14 cellular contexts compared by ENCODE assay signal in the genomic region with DNA sequence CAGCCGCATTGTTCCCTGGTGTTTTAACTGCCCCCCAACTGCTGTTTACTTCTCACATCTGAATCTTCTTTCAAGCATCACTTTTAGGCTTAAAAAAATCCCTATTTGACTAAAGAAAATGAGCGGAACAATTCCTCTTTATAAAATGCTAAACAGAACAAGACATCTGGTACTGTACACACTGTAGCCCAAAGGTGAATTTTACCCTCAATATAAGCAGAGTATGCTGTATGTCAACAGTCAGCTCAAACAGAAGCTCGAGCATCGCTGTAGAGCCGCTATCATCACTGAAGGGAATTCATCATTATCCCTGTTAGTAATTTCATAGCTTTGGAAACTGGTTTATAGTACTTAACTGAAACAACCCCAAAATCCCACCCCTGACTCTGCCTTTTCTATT.
A peak's percentile ranks its signal among the peaks of the same experiment; 100 is the strongest.
DNase-seq lines count a peak whose midpoint lies in the region; ATAC-seq, FAIRE-seq and TF ChIP-seq lines count a peak whose summit lies in the region.
"Had no signal": no experiment of that assay in that cellular context is flagged by ENCODE, and none has a peak within 500 bp of the region (broad histone marks: within the 10 kb centered on the region; RNA-seq: fewer than 3 reads in every experiment).

No MANE protein-coding gene starts in this region.

- POLR2A ChIA-PET in HepG2 (lab: Yijun Ruan, JAX) (interaction anchor here (0.7 to 1.5 kb wide), 3 partner anchors 12 to 84 kb away, joined by 4 to 5 read pairs (median 4); no protein-coding TSS in a partner anchor), WTC11 (lab: Charles Lee) (no interaction called here)

- H3K4me3 Mint-ChIP-seq in WTC11 = peak overlapping the region; percentile 21; the same call in 1 of the 2 replicates
- H3K4me3 Mint-ChIP-seq: activated CD4-positive, alpha-beta T cell treated with anti-CD3 and anti-CD28 coated beads for 36 hours; B cell had no signal

- peak overlapping the region; percentile 91 for H2BK5ac ChIP-seq in mesenchymal stem cell (ENCODE audit: low read depth, low read length, poor library complexity, severe bottlenecking)

- peak overlapping the region; percentile 47 to 95 for H3K4ac ChIP-seq in mesenchymal stem cell (ENCODE audit: low read depth in 1 of 2, low read length in 2 of 2)

- DNase-seq in HepG2 (ENCODE audit: low spot score) (peak; percentile 61), right lobe of liver (no peak), WTC11 (ENCODE audit: low spot score) (no peak), mesenchymal stem cell (no peak), uterus (no peak), NCI-H187 treated with DMSO at 0.1 percent for 48 hours (lab: John Stamatoyannopoulos, UW) (no peak), NCI-H1092 (lab: John Stamatoyannopoulos, UW) (no peak)
- DNase-seq: activated gamma-delta T cell, tibial artery had no signal

- TF ChIP-seq POLR2A in HepG2 (IDR thresholded peaks at IDR 0.05; ENCODE audit: insufficient read depth in 1 of 2, low read depth in 2 of 2, low read length in 2 of 2) (no peak), right lobe of liver (IDR thresholded peaks at IDR 0.05) (no peak), uterus (IDR thresholded peaks at IDR 0.05) (no peak)

- H3K4me1 Mint-ChIP-seq in WTC11 = peaks cover 91% of the 10 kb centered on the region

- peak overlapping the region; percentile 79 for H3K27ac ChIP-seq in HepG2 (ENCODE audit: extremely low read length, insufficient read depth, low read length)
- H3K27ac ChIP-seq in right lobe of liver = peak overlapping the region in 1 of 3 donors; percentile 52
- peak overlapping the region; percentile 97 for H3K27ac ChIP-seq in mesenchymal stem cell (ENCODE audit: low read length, poor library complexity, severe bottlenecking)
- H3K27ac ChIP-seq in uterus = peak overlapping the region; percentile 61 to 63
- H3K27ac ChIP-seq: tibial artery had no signal

- TF ChIP-seq CTCF in HepG2 (CRISPR knock-in tag; IDR thresholded peaks at IDR 0.05) (no peak), right lobe of liver (IDR thresholded peaks at IDR 0.05) (no peak), WTC11 (IDR thresholded peaks at IDR 0.05) (no peak), uterus (IDR thresholded peaks at IDR 0.05) (no peak)

- no peak overlapping the region for H3K23ac ChIP-seq in mesenchymal stem cell (ENCODE audit: low read length in 2 of 2)

- peak; percentile 91 for ATAC-seq in HepG2
- ATAC-seq in right lobe of liver = no peak
- no peak for ATAC-seq in WTC11
- ATAC-seq in GM21423 (IDR thresholded peaks at IDR 0.05; ENCODE audit: unreplicated experiment) = no peak

- H3K27me3 ChIP-seq in HepG2 (ENCODE audit: control insufficient read depth in 1 of 2, insufficient read depth in 2 of 2, low read length in 2 of 2) (no peaks in the 10 kb centered on the region), right lobe of liver (no peaks in the 10 kb centered on the region), mesenchymal stem cell (ENCODE audit: control insufficient read depth in 1 of 2, insufficient read depth in 1 of 2, low read length in 2 of 2) (no peaks in the 10 kb centered on the region), uterus (no peaks in the 10 kb centered on the region)
- H3K27me3 ChIP-seq: left lung, tibial artery had no signal

- WGBS in HepG2 (ENCODE audit: low lambda C conversion rate) = 21% methylated on average over 5 of the region's 5 CpGs
- 81% methylated on average over 4 of the region's 5 CpGs for WGBS in right lobe of liver (ENCODE audit: insufficient coverage, low coverage, low lambda C conversion rate, missing lambda C conversion rate)
- WGBS in mesenchymal stem cell = 97% methylated on average over 2 of the region's 5 CpGs

- H4K20me1 ChIP-seq in HepG2 (ENCODE audit: insufficient read depth, low read length) = no peaks in the 10 kb centered on the region

- CTCF ChIA-PET in HepG2 (lab: Yijun Ruan, JAX; ENCODE audit: low intra/inter-chr PET ratio, low total read pairs) = no interaction called here
- CTCF ChIA-PET in WTC11 (lab: Charles Lee) = interaction anchor here (3.2 kb wide), 1 partner anchor 63 kb away, joined by 11 read pairs; no protein-coding TSS in a partner anchor

- H4K91ac ChIP-seq in mesenchymal stem cell (ENCODE audit: low read length) = no peak overlapping the region

- no peak for TF ChIP-seq EP300 in HepG2 (IDR thresholded peaks at IDR 0.05; ENCODE audit: low read depth in 2 of 2, low read length in 2 of 2)
- TF ChIP-seq EP300 in HepG2 (CRISPR knock-in tag; IDR thresholded peaks at IDR 0.05; ENCODE audit: borderline replicate concordance) = no peak

- peak overlapping the region; percentile 86 for H2AK5ac ChIP-seq in mesenchymal stem cell (ENCODE audit: low read length, severe bottlenecking)

- peak overlapping the region; percentile 83 to 98 for H2BK12ac ChIP-seq in mesenchymal stem cell (ENCODE audit: low read length in 2 of 2)

- peak overlapping the region; percentile 29 for H4K8ac ChIP-seq in mesenchymal stem cell (ENCODE audit: low read length)

- peak overlapping the region in 1 of 2 experiments; percentile 95 for H3K18ac ChIP-seq in mesenchymal stem cell (ENCODE audit: low read depth in 1 of 2, low read length in 2 of 2)

- H2BK120ac ChIP-seq in mesenchymal stem cell (ENCODE audit: low read depth, low read length) = peak overlapping the region; percentile 92

- no peaks in the 10 kb centered on the region for H3K27me3 Mint-ChIP-seq in WTC11 (ENCODE audit: low read depth)
- H3K27me3 Mint-ChIP-seq: activated CD4-positive, alpha-beta T cell treated with anti-CD3 and anti-CD28 coated beads for 36 hours; B cell had no signal

- H3K9me3 Mint-ChIP-seq in WTC11 = no peaks in the 10 kb centered on the region

- no peak overlapping the region for H2AFZ ChIP-seq in HepG2 (ENCODE audit: low read length)
- H2AFZ ChIP-seq in mesenchymal stem cell (ENCODE audit: low read depth, low read length) = no peak overlapping the region

- no TSS peak for BruUV-seq in HepG2 (replicated peaks; lab: Mats Ljungman, UMichigan)

- peak overlapping the region; percentile 97 for H3K27ac Mint-ChIP-seq in WTC11

- H3K4me1 ChIP-seq in HepG2 (ENCODE audit: insufficient read depth, low read length) (peaks cover 75% of the 10 kb centered on the region), right lobe of liver (peaks cover 0 to 30% (median 16%) of the 10 kb centered on the region in 4 donors), mesenchymal stem cell (ENCODE audit: control insufficient read depth, insufficient read depth, low read depth, low read length) (peaks cover 14% of the 10 kb centered on the region), uterus (no peaks in the 10 kb centered on the region)

- peak overlapping the region in 1 of 3 experiments; percentile 48; a peak in 2 of 6 replicates for H3K4me3 ChIP-seq in HepG2 (replicated peaks in 1 of 3; ENCODE audit: insufficient read depth in 1 of 3, low read depth in 2 of 3, low read length in 3 of 3)
- no peak overlapping the region for H3K4me3 ChIP-seq in right lobe of liver
- no peak overlapping the region for H3K4me3 ChIP-seq in mesenchymal stem cell (ENCODE audit: insufficient read depth in 1 of 2, low read depth in 1 of 2, low read length in 2 of 2)
- no peak overlapping the region for H3K4me3 ChIP-seq in uterus
- H3K4me3 ChIP-seq: left lung, tibial artery had no signal

- H3K9me3 ChIP-seq in HepG2 (ENCODE audit: low read length) (no peaks in the 10 kb centered on the region), right lobe of liver (no peaks in the 10 kb centered on the region), mesenchymal stem cell (ENCODE audit: control insufficient read depth, low read length) (no peaks in the 10 kb centered on the region), uterus (no peaks in the 10 kb centered on the region)
- H3K9me3 ChIP-seq: left lung, tibial artery had no signal

- H3K36me3 Mint-ChIP-seq in WTC11 = no peaks in the 10 kb centered on the region

- intact Hi-C loops in HepG2 (cut with micrococcal nuclease; ENCODE audit: unreplicated experiment) (loop anchor here (1.0 to 10.0 kb wide), 5 partner anchors 22 to 84 kb away; a partner anchor contains a TSS), right lobe of liver (cut with DNase I) (no loop called here), uterus (cut with DNase I; ENCODE audit: low total_unique reads) (no loop called here)

- peak; percentile 42 for FAIRE-seq in HepG2 (lab: Jason Lieb, UNC)
- FAIRE-seq: colon had no signal

- peak overlapping the region; percentile 34; the same call in 1 of the 2 replicates for H3K9ac ChIP-seq in HepG2 (ENCODE audit: insufficient read depth, low read depth, low read length)
- H3K9ac ChIP-seq in mesenchymal stem cell (ENCODE audit: low read length) = peak overlapping the region; percentile 9

- H3K36me3 ChIP-seq in HepG2 (replicated peaks in 1 of 2; ENCODE audit: control insufficient read depth in 1 of 2, insufficient read depth in 2 of 2, low read length in 2 of 2) = 0 out of 5 replicates have a peak, but pooled peaks cover 0 to 3% of the 10 kb centered on the region in 2 experiments
- H3K36me3 ChIP-seq in right lobe of liver = no peaks in the 10 kb centered on the region
- H3K36me3 ChIP-seq in mesenchymal stem cell (ENCODE audit: control insufficient read depth in 1 of 2, insufficient read depth in 2 of 2, low read depth in 1 of 2, low read length in 2 of 2) = no peaks in the 10 kb centered on the region
- H3K36me3 ChIP-seq in uterus = no peaks in the 10 kb centered on the region
- H3K36me3 ChIP-seq: left lung, tibial artery had no signal

- in situ Hi-C loops in HepG2 (cut with HindIII; ENCODE audit: extremely low pct_ligation_motif_present, low pct_unique_long_range_greater_than_20kb) = no loop called here

- TF ChIP-seq RAD21 in HepG2 (CRISPR knock-in tag; IDR thresholded peaks at IDR 0.05) = no peak

- peaks cover 4% of the 10 kb centered on the region for H3K79me1 ChIP-seq in mesenchymal stem cell (replicated peaks; ENCODE audit: low read length, poor library complexity, severe bottlenecking)

- no peak overlapping the region for H2BK15ac ChIP-seq in mesenchymal stem cell (ENCODE audit: low read depth, poor library complexity, severe bottlenecking)

- H3K4me2 ChIP-seq in HepG2 (ENCODE audit: low read depth, low read length) = peak overlapping the region; percentile 81
- H3K4me2 ChIP-seq in mesenchymal stem cell (ENCODE audit: low read length, poor library complexity, severe bottlenecking) = no peak overlapping the region

- no peak overlapping the region for H3K14ac ChIP-seq in mesenchymal stem cell (ENCODE audit: low read length in 2 of 2)

- peaks cover 45% of the 10 kb centered on the region for H3K79me2 ChIP-seq in HepG2 (ENCODE audit: insufficient read depth, low read length)

TF ChIP-seq in WTC11, 78 proteins besides CTCF, POLR2A, EP300 and RAD21 (continues in another document):
- TF ChIP-seq, protein P1, sequence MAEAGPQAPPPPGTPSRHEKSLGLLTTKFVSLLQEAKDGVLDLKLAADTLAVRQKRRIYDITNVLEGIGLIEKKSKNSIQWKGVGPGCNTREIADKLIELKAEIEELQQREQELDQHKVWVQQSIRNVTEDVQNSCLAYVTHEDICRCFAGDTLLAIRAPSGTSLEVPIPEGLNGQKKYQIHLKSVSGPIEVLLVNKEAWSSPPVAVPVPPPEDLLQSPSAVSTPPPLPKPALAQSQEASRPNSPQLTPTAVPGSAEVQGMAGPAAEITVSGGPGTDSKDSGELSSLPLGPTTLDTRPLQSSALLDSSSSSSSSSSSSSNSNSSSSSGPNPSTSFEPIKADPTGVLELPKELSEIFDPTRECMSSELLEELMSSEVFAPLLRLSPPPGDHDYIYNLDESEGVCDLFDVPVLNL (CRISPR knock-in tag; IDR thresholded peaks at IDR 0.05; ENCODE audit: borderline replicate concordance, low read depth) = no peak
